In the genomic region with DNA sequence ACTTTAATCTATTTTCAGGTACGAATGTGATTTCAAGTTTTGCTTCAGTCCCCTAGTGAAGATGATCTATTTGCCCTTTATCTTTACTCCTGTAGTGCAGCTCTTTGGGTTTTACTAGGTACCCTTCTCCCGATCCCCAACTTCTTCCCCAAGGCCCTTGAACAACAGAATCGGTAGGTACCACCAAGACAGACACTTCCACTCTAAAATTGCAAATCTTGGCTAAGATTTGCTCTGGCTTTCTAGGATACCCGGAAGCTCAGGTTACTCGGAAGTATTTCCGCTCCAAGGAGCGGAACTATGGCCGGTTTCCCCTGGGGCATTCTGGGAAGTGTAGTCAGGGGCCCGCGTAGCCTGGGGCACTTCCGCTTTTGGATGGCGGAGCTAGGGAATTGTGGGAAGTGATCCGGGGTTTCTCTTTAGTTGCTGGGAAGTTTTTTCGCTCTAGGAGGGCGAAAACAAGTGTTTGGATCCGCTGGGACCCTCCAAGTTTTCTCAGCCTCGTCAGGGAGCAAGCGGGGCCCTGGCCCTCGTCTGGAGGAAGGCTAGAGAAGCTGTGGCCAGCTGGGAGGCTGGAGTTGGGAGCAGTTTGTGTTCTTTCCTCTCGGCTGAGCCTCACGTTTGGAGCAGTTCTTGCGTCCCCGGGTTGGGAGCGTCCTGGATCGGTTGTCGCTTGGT, we compare ENCODE assay signal across 2 cellular contexts.
TF ChIP-seq lines count a peak whose summit lies in the region.

No MANE protein-coding gene starts in this region.

TF ChIP-seq in GM12891, 5 proteins besides CTCF, POLR2A, EP300 and RAD21 (continued from another document):
- 0 out of 2 replicates have a peak, but pooled peaks have one; percentile 43 for TF ChIP-seq POU2F2 (IDR thresholded peaks at IDR 0.05; ENCODE audit: low read depth, low read length)

TF ChIP-seq in K562, 482 proteins besides CTCF, POLR2A, EP300 and RAD21 (continued from another document and continues in another):
- TF ChIP-seq, protein P1, sequence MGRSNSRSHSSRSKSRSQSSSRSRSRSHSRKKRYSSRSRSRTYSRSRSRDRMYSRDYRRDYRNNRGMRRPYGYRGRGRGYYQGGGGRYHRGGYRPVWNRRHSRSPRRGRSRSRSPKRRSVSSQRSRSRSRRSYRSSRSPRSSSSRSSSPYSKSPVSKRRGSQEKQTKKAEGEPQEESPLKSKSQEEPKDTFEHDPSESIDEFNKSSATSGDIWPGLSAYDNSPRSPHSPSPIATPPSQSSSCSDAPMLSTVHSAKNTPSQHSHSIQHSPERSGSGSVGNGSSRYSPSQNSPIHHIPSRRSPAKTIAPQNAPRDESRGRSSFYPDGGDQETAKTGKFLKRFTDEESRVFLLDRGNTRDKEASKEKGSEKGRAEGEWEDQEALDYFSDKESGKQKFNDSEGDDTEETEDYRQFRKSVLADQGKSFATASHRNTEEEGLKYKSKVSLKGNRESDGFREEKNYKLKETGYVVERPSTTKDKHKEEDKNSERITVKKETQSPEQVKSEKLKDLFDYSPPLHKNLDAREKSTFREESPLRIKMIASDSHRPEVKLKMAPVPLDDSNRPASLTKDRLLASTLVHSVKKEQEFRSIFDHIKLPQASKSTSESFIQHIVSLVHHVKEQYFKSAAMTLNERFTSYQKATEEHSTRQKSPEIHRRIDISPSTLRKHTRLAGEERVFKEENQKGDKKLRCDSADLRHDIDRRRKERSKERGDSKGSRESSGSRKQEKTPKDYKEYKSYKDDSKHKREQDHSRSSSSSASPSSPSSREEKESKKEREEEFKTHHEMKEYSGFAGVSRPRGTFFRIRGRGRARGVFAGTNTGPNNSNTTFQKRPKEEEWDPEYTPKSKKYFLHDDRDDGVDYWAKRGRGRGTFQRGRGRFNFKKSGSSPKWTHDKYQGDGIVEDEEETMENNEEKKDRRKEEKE (IDR thresholded peaks at IDR 0.05; ENCODE audit: borderline replicate concordance in 1 of 2, control insufficient read depth in 1 of 2, low read depth in 2 of 2, low read length in 1 of 2) = 0 out of 4 replicates have a peak, but pooled peaks of 1 of the 2 experiments have one; percentile 54
- TF ChIP-seq, protein P2, sequence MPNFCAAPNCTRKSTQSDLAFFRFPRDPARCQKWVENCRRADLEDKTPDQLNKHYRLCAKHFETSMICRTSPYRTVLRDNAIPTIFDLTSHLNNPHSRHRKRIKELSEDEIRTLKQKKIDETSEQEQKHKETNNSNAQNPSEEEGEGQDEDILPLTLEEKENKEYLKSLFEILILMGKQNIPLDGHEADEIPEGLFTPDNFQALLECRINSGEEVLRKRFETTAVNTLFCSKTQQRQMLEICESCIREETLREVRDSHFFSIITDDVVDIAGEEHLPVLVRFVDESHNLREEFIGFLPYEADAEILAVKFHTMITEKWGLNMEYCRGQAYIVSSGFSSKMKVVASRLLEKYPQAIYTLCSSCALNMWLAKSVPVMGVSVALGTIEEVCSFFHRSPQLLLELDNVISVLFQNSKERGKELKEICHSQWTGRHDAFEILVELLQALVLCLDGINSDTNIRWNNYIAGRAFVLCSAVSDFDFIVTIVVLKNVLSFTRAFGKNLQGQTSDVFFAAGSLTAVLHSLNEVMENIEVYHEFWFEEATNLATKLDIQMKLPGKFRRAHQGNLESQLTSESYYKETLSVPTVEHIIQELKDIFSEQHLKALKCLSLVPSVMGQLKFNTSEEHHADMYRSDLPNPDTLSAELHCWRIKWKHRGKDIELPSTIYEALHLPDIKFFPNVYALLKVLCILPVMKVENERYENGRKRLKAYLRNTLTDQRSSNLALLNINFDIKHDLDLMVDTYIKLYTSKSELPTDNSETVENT (CRISPR knock-in tag; IDR thresholded peaks at IDR 0.05) = no peak
- no peak for TF ChIP-seq IFI16 (CRISPR knock-in tag; IDR thresholded peaks at IDR 0.05)
- TF ChIP-seq ZBTB33 (CRISPR knock-in tag; IDR thresholded peaks at IDR 0.05) = no peak
- TF ChIP-seq GATAD2A (IDR thresholded peaks at IDR 0.05) = no peak
- TF ChIP-seq ZNF395 (CRISPR knock-in tag; IDR thresholded peaks at IDR 0.05) = peak; percentile 55; the same call in 1 of the 2 replicates
- TF ChIP-seq ZNF239 (CRISPR knock-in tag; IDR thresholded peaks at IDR 0.05) = no peak
- no peak for TF ChIP-seq KLF13 (tag; IDR thresholded peaks at IDR 0.05; ENCODE audit: borderline replicate concordance, low read depth)
- TF ChIP-seq ZNF232 (CRISPR knock-in tag; IDR thresholded peaks at IDR 0.05) = no peak
- TF ChIP-seq, protein P3, sequence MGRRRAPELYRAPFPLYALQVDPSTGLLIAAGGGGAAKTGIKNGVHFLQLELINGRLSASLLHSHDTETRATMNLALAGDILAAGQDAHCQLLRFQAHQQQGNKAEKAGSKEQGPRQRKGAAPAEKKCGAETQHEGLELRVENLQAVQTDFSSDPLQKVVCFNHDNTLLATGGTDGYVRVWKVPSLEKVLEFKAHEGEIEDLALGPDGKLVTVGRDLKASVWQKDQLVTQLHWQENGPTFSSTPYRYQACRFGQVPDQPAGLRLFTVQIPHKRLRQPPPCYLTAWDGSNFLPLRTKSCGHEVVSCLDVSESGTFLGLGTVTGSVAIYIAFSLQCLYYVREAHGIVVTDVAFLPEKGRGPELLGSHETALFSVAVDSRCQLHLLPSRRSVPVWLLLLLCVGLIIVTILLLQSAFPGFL (CRISPR knock-in tag; IDR thresholded peaks at IDR 0.05) = peak; percentile 62; the same call in 1 of the 2 replicates
- no peak for TF ChIP-seq ID3 (CRISPR knock-in tag; IDR thresholded peaks at IDR 0.05)
- TF ChIP-seq ID3 (tag; IDR thresholded peaks at IDR 0.05) = peak; percentile 45; the same call in 1 of the 2 replicates
- TF ChIP-seq, protein P4, sequence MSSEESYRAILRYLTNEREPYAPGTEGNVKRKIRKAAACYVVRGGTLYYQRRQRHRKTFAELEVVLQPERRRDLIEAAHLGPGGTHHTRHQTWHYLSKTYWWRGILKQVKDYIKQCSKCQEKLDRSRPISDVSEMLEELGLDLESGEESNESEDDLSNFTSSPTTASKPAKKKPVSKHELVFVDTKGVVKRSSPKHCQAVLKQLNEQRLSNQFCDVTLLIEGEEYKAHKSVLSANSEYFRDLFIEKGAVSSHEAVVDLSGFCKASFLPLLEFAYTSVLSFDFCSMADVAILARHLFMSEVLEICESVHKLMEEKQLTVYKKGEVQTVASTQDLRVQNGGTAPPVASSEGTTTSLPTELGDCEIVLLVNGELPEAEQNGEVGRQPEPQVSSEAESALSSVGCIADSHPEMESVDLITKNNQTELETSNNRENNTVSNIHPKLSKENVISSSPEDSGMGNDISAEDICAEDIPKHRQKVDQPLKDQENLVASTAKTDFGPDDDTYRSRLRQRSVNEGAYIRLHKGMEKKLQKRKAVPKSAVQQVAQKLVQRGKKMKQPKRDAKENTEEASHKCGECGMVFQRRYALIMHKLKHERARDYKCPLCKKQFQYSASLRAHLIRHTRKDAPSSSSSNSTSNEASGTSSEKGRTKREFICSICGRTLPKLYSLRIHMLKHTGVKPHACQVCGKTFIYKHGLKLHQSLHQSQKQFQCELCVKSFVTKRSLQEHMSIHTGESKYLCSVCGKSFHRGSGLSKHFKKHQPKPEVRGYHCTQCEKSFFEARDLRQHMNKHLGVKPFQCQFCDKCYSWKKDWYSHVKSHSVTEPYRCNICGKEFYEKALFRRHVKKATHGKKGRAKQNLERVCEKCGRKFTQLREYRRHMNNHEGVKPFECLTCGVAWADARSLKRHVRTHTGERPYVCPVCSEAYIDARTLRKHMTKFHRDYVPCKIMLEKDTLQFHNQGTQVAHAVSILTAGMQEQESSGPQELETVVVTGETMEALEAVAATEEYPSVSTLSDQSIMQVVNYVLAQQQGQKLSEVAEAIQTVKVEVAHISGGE (CRISPR knock-in tag; IDR thresholded peaks at IDR 0.05) = peak in 2 of 3 experiments; percentile 68 to 95; a peak in 3 of 6 replicates
- TF ChIP-seq NFE2 (IDR thresholded peaks at IDR 0.05; ENCODE audit: low read depth) = no peak
- TF ChIP-seq HDAC6 (IDR thresholded peaks at IDR 0.05; ENCODE audit: low read depth, low read length) = no peak
- no peak for TF ChIP-seq ZBED1 (IDR thresholded peaks at IDR 0.05)
- TF ChIP-seq, protein P5, sequence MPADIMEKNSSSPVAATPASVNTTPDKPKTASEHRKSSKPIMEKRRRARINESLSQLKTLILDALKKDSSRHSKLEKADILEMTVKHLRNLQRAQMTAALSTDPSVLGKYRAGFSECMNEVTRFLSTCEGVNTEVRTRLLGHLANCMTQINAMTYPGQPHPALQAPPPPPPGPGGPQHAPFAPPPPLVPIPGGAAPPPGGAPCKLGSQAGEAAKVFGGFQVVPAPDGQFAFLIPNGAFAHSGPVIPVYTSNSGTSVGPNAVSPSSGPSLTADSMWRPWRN (IDR thresholded peaks at IDR 0.05; ENCODE audit: low read depth) = no peak
- TF ChIP-seq DDX20 (tag; IDR thresholded peaks at IDR 0.05; ENCODE audit: low read depth) = no peak
- TF ChIP-seq FOXA3 (CRISPR knock-in tag; conservative IDR thresholded peaks at IDR 0.05 in 1 of 2, IDR thresholded peaks at IDR 0.05 in 1 of 2) = no peak
- TF ChIP-seq, protein P6, sequence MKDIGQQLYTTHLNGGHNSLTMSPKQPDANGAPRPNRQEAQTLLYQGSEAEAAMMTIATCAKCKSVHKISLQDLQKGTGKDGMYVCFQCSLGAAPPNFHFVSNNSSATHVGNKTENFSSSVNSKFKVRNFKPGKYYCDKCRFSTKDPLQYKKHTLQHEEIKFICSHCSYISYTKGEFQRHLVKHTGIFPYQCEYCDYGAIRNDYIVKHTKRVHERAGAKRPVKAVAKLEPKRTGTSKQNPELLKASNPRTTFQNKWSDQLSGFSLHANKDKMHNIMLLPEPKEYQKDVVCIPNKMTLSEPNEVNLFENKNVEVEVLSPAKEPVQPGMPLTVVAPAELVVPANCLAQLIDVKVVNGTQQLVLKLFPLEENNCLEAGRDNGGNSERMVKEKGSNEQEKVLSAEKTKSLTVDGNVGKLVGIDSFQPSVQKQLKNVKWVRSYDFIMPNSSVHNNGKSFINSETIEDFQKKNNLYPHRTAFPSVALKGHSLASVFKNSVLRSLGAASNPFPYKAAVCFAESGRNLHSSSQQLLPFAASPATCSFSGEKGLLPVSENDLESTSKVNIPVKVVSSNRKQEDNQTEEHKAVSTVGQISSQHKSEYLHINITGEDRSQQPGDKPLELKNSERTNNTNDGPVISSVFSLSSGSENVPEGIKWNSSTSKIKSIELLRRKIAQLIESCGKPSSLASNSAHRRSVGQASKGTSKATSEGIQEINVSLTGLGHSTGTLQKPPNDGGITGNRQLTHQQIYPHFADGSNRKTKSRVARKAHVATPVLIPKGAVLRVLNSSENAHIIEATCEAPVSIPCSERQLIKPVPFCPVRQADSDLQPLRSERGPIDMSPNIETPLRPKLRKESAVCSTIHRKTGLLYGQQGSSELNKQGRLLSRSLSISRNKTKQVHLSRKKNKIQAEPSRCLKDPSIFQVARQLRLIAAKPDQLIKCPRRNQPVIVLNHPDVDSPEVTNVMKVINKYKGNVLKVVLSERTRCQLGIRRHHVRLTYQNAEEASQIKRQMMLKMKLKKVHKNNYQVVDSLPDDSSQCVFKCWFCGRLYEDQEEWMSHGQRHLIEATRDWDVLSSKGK (CRISPR knock-in tag; IDR thresholded peaks at IDR 0.05) = no peak
- TF ChIP-seq, protein P7, sequence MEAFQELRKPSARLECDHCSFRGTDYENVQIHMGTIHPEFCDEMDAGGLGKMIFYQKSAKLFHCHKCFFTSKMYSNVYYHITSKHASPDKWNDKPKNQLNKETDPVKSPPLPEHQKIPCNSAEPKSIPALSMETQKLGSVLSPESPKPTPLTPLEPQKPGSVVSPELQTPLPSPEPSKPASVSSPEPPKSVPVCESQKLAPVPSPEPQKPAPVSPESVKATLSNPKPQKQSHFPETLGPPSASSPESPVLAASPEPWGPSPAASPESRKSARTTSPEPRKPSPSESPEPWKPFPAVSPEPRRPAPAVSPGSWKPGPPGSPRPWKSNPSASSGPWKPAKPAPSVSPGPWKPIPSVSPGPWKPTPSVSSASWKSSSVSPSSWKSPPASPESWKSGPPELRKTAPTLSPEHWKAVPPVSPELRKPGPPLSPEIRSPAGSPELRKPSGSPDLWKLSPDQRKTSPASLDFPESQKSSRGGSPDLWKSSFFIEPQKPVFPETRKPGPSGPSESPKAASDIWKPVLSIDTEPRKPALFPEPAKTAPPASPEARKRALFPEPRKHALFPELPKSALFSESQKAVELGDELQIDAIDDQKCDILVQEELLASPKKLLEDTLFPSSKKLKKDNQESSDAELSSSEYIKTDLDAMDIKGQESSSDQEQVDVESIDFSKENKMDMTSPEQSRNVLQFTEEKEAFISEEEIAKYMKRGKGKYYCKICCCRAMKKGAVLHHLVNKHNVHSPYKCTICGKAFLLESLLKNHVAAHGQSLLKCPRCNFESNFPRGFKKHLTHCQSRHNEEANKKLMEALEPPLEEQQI (IDR thresholded peaks at IDR 0.05) = no peak
- TF ChIP-seq CBFA2T2 (conservative IDR thresholded peaks at IDR 0.05) = no peak
- TF ChIP-seq SRSF9 (IDR thresholded peaks at IDR 0.05; ENCODE audit: borderline replicate concordance, low read depth, low read length) = no peak
- TF ChIP-seq ZNF311 (CRISPR knock-in tag; IDR thresholded peaks at IDR 0.05) = no peak
- no peak for TF ChIP-seq RCOR1 (IDR thresholded peaks at IDR 0.05; ENCODE audit: borderline replicate concordance in 1 of 2, low read depth in 2 of 2, low read length in 2 of 2)
- no peak for TF ChIP-seq ZNF780A (CRISPR knock-in tag; IDR thresholded peaks at IDR 0.05)
- no peak for TF ChIP-seq SNRNP70 (optimal IDR thresholded peaks at IDR 0.05; ENCODE audit: low read depth, low read length)
- TF ChIP-seq SIN3A (IDR thresholded peaks at IDR 0.05; ENCODE audit: borderline replicate concordance in 2 of 2, control insufficient read depth in 1 of 2, low read depth in 2 of 2, low read length in 2 of 2) = peak in 1 of 2 experiments; percentile 24; a peak in 1 of 4 replicates
- TF ChIP-seq SLC30A9 (CRISPR knock-in tag; IDR thresholded peaks at IDR 0.05) = no peak
- TF ChIP-seq ZBTB1 (CRISPR knock-in tag; IDR thresholded peaks at IDR 0.05; ENCODE audit: borderline replicate concordance, low read depth) = no peak
